In the genomic region with DNA sequence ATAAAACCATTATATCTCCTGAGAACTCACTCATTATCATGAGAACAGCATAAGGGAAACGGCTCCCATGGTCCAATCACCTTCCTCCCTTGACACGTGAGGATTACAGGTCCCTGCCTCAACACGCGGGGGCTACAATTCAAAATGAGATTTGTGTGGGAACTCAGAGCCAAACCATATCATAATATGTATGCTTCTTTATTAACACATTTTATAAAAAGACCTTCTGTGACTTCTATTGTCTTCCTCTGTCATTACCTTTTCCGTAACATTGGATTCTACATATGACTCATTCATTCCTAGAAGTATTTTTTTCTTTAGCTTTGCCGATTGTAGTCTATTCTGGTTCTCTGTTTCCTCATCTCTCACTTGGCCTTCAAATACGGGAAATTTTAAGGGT, we compare ENCODE assay signal across 41 cellular contexts.
"Had no signal": no experiment of that assay in that cellular context is flagged by ENCODE, and none has a peak within 500 bp of the region (broad histone marks: within the 10 kb centered on the region; RNA-seq: fewer than 3 reads in every experiment).

No MANE protein-coding gene starts in this region.

- FAIRE-seq: astrocyte, bronchial epithelial cell had no signal

- H3K4me1 Mint-ChIP-seq: activated naive CD4-positive, alpha-beta T cell treated with anti-CD3 and anti-CD28 coated beads, Interleukin-2, amount 10 ng/mL, durations not matched to agents 7 days and 5 days; activated naive CD4-positive, alpha-beta T cell treated with anti-CD3 and anti-CD28 coated beads, Interleukin-2, amount 50 U/mL, for 24 hours; activated naive CD8-positive, alpha-beta T cell treated with anti-CD3 and anti-CD28 coated beads for 36 hours; activated naive CD8-positive, alpha-beta T cell treated with anti-CD3 and anti-CD28 coated beads, Interleukin-2, amount 10 ng/mL, durations not matched to agents 7 days and 5 days; activated naive CD8-positive, alpha-beta T cell treated with anti-CD3 and anti-CD28 coated beads, Interleukin-2, amount 50 U/mL, for 24 hours; activated T-helper 17 cell treated with anti-CD3 and anti-CD28 coated beads, Interleukin-2, amount 50 U/mL, for 72 hours; brain; central memory CD8-positive, alpha-beta T cell had no signal

- H3K36me3 Mint-ChIP-seq: activated naive CD4-positive, alpha-beta T cell treated with anti-CD3 and anti-CD28 coated beads, Interleukin-2, amount 10 ng/mL, durations not matched to agents 7 days and 5 days; activated naive CD4-positive, alpha-beta T cell treated with anti-CD3 and anti-CD28 coated beads, Interleukin-2, amount 50 U/mL, for 24 hours; activated naive CD4-positive, alpha-beta T cell treated with anti-CD3 and anti-CD28 coated beads, Interleukin-2, amount 50 U/mL, for 72 hours; activated naive CD8-positive, alpha-beta T cell; activated naive CD8-positive, alpha-beta T cell treated with anti-CD3 and anti-CD28 coated beads for 36 hours; activated naive CD8-positive, alpha-beta T cell treated with anti-CD3 and anti-CD28 coated beads, Interleukin-2, amount 10 ng/mL, durations not matched to agents 7 days and 5 days; brain had no signal

- H3K9me3 Mint-ChIP-seq: brain had no signal

- H3K4me3 ChIP-seq: adrenal gland, ascending aorta, body of pancreas, breast epithelium, cardiac muscle cell had no signal

- H3K4me3 Mint-ChIP-seq: activated naive CD4-positive, alpha-beta T cell treated with anti-CD3 and anti-CD28 coated beads for 36 hours; activated naive CD4-positive, alpha-beta T cell treated with anti-CD3 and anti-CD28 coated beads, Interleukin-2, amount 10 ng/mL, durations not matched to agents 7 days and 5 days; activated naive CD4-positive, alpha-beta T cell treated with anti-CD3 and anti-CD28 coated beads, Interleukin-2, amount 50 U/mL, for 24 hours; activated naive CD8-positive, alpha-beta T cell; activated naive CD8-positive, alpha-beta T cell treated with anti-CD3 and anti-CD28 coated beads for 36 hours; activated naive CD8-positive, alpha-beta T cell treated with anti-CD3 and anti-CD28 coated beads, Interleukin-2, amount 10 ng/mL, durations not matched to agents 7 days and 5 days; activated naive CD8-positive, alpha-beta T cell treated with anti-CD3 and anti-CD28 coated beads, Interleukin-2, amount 50 U/mL, for 24 hours; activated T-cell treated with anti-CD3 and anti-CD28 coated beads, Interleukin-2, amount 50 U/mL, for 24 hours; activated T-cell treated with anti-CD3 and anti-CD28 coated beads, Interleukin-2, amount 50 U/mL, for 4 hours; activated T-cell treated with anti-CD3 and anti-CD28 coated beads, Interleukin-2, amount 50 U/mL, for 72 hours; activated T-helper 1 cell treated with anti-CD3 and anti-CD28 coated beads, Interleukin-12 subunit alpha, Interleukin-12 subunit beta, Interleukin-2, Interleukin-4 antibody, amounts not matched to agents 30 ng/mL and 10 ng/mL and 1 ng/mL, durations not matched to agents 14 hours and 24 hours and 36 hours; activated T-helper 17 cell treated with anti-CD3 and anti-CD28 coated beads, Interleukin-2, amount 50 U/mL, for 72 hours; brain; central memory CD8-positive, alpha-beta T cell had no signal

- DNase-seq: activated effector memory CD4-positive, alpha-beta T cell treated with anti-CD3 and anti-CD28 coated beads, Interleukin-2, amount 50 U/mL, for 16 hours; activated effector memory CD4-positive, alpha-beta T cell treated with Interleukin-2 at 50 U/mL for 16 hours; activated gamma-delta T cell; activated gamma-delta T cell treated with Interleukin-2 at 50 U/mL for 16 hours; activated naive CD4-positive, alpha-beta T cell; activated naive CD4-positive, alpha-beta T cell treated with anti-CD3 and anti-CD28 coated beads for 36 hours; activated naive CD4-positive, alpha-beta T cell treated with anti-CD3 and anti-CD28 coated beads, Interleukin-2, amount 10 ng/mL, durations not matched to agents 7 days and 5 days; activated naive CD4-positive, alpha-beta T cell treated with anti-CD3 and anti-CD28 coated beads, Interleukin-2, amount 50 U/mL, for 16 hours; activated naive CD4-positive, alpha-beta T cell treated with Interleukin-2 at 50 U/mL for 16 hours; activated naive CD8-positive, alpha-beta T cell treated with anti-CD3 and anti-CD28 coated beads for 36 hours; activated naive CD8-positive, alpha-beta T cell treated with anti-CD3 and anti-CD28 coated beads, Interleukin-2, amount 10 ng/mL, durations not matched to agents 7 days and 5 days; activated naive CD8-positive, alpha-beta T cell treated with anti-CD3 and anti-CD28 coated beads, Interleukin-2, amount 50 U/mL, for 24 hours; activated T-cell treated with anti-CD3 and anti-CD28 coated beads for 4 hours; activated T-cell treated with anti-CD3 and anti-CD28 coated beads, Interleukin-2, amount 50 U/mL, for 1 hour; activated T-cell treated with anti-CD3 and anti-CD28 coated beads, Interleukin-2, amount 50 U/mL, for 24 hours; activated T-cell treated with anti-CD3 and anti-CD28 coated beads, Interleukin-2, amount 50 U/mL, for 4 hours; activated T-cell treated with anti-CD3 and anti-CD28 coated beads, Interleukin-2, amount 50 U/mL, for 48 hours; activated T-cell treated with anti-CD3 and anti-CD28 coated beads, Interleukin-2, amount 50 U/mL, for 72 hours; adrenal gland; amniotic stem cell; amygdala; anterior cingulate cortex; aorta; body of pancreas; brain microvascular endothelial cell; caudate nucleus; central memory CD4-positive, alpha-beta T cell; cerebellar nuclear complex had no signal

- H3K27ac Mint-ChIP-seq: activated naive CD4-positive, alpha-beta T cell treated with anti-CD3 and anti-CD28 coated beads for 36 hours; activated naive CD4-positive, alpha-beta T cell treated with anti-CD3 and anti-CD28 coated beads, Interleukin-2, amount 10 ng/mL, durations not matched to agents 7 days and 5 days; activated naive CD4-positive, alpha-beta T cell treated with anti-CD3 and anti-CD28 coated beads, Interleukin-2, amount 50 U/mL, for 24 hours; activated naive CD4-positive, alpha-beta T cell treated with anti-CD3 and anti-CD28 coated beads, Interleukin-2, amount 50 U/mL, for 72 hours; activated naive CD8-positive, alpha-beta T cell; activated naive CD8-positive, alpha-beta T cell treated with anti-CD3 and anti-CD28 coated beads for 36 hours; activated naive CD8-positive, alpha-beta T cell treated with anti-CD3 and anti-CD28 coated beads, Interleukin-2, amount 10 ng/mL, durations not matched to agents 7 days and 5 days; activated naive CD8-positive, alpha-beta T cell treated with anti-CD3 and anti-CD28 coated beads, Interleukin-2, amount 50 U/mL, for 24 hours; activated T-cell treated with anti-CD3 and anti-CD28 coated beads, Interleukin-2, amount 50 U/mL, for 24 hours; activated T-cell treated with anti-CD3 and anti-CD28 coated beads, Interleukin-2, amount 50 U/mL, for 72 hours; activated T-helper 1 cell treated with anti-CD3 and anti-CD28 coated beads, Interleukin-12 subunit alpha, Interleukin-12 subunit beta, Interleukin-2, Interleukin-4 antibody, amounts not matched to agents 30 ng/mL and 10 ng/mL and 1 ng/mL, durations not matched to agents 14 hours and 24 hours and 36 hours; activated T-helper 17 cell treated with anti-CD3 and anti-CD28 coated beads, Interleukin-2, amount 50 U/mL, for 72 hours; activated T-helper 2 cell treated with anti-CD3 and anti-CD28 coated beads, Interferon-gamma antibody, Interleukin-2, Interleukin-4, amounts not matched to agents 10 μg/mL and 5 μg/mL and 100 μg/mL, durations not matched to agents 14 hours and 24 hours and 36 hours; brain had no signal

- H3K27me3 Mint-ChIP-seq: activated naive CD4-positive, alpha-beta T cell treated with anti-CD3 and anti-CD28 coated beads, Interleukin-2, amount 10 ng/mL, durations not matched to agents 7 days and 5 days; activated naive CD4-positive, alpha-beta T cell treated with anti-CD3 and anti-CD28 coated beads, Interleukin-2, amount 50 U/mL, for 24 hours; activated naive CD8-positive, alpha-beta T cell; activated naive CD8-positive, alpha-beta T cell treated with anti-CD3 and anti-CD28 coated beads for 36 hours; activated naive CD8-positive, alpha-beta T cell treated with anti-CD3 and anti-CD28 coated beads, Interleukin-2, amount 10 ng/mL, durations not matched to agents 7 days and 5 days; activated naive CD8-positive, alpha-beta T cell treated with anti-CD3 and anti-CD28 coated beads, Interleukin-2, amount 50 U/mL, for 24 hours; activated T-cell treated with anti-CD3 and anti-CD28 coated beads, Interleukin-2, amount 50 U/mL, for 24 hours; activated T-helper 17 cell treated with anti-CD3 and anti-CD28 coated beads, Interleukin-2, amount 50 U/mL, for 72 hours; brain; central memory CD8-positive, alpha-beta T cell had no signal

- ATAC-seq: activated naive CD4-positive, alpha-beta T cell treated with anti-CD3 and anti-CD28 coated beads, Interleukin-2, amount 50 U/mL, for 72 hours; activated naive CD8-positive, alpha-beta T cell treated with anti-CD3 and anti-CD28 coated beads, Interleukin-2, amount 50 U/mL, for 24 hours; activated T-cell treated with anti-CD3 and anti-CD28 coated beads, Interleukin-2, amount 50 U/mL, for 4 hours; activated T-cell treated with anti-CD3 and anti-CD28 coated beads, Interleukin-2, amount 50 U/mL, for 72 hours; activated T-helper 17 cell treated with anti-CD3 and anti-CD28 coated beads, Interleukin-2, amount 50 U/mL, for 72 hours; body of pancreas had no signal

- H3K4me1 ChIP-seq: adrenal gland, ascending aorta, body of pancreas, breast epithelium had no signal

- H3K36me3 ChIP-seq: adrenal gland, ascending aorta, brain microvascular endothelial cell, breast epithelium, cardiac muscle cell had no signal

- H3K9me3 ChIP-seq: adrenal gland, ascending aorta, body of pancreas, breast epithelium had no signal

- H3K27ac ChIP-seq: adrenal gland, ascending aorta, body of pancreas, brain microvascular endothelial cell, breast epithelium, cardiac muscle cell had no signal

- H3K27me3 ChIP-seq: adrenal gland, ascending aorta, body of pancreas, brain microvascular endothelial cell, breast epithelium, cardiac muscle cell had no signal
